In the genomic region with DNA sequence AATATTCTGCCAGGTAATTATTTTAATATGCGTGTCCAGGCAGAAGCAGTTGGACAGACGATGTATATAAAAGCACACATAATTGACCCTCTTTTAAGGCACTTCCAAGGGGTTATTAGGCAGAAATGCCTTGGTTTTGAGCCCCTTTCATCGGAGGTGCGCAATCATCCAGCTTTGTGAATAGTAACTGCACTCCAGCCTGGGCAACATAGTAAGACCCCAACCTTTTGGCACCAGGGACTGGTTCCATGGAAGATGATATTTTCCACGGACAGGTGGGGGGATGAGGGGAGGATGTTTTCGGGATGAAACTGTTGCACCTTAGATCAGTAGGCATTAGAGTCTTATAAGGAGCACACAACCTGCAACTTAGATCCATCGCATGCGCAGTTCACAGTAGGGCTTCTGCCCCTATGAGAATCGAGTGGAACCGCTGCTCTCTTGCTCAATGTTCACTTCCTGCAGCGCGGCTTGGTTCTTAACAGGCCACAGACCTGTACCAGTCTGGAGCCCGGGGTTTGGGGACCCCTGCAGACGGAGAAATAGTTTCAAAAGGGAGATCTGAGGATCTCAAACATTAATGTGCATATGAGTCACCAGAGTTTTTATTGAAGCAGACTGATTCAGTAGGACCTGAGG, we compare ENCODE assay signal across 9 cellular contexts. TPM values are rescaled to one million over a fixed set of nuclear protein-coding genes. Genes with fewer than 3 reads are reported as not detected.
DNase-seq lines count a peak whose midpoint lies in the region; ATAC-seq, FAIRE-seq and TF ChIP-seq lines count a peak whose summit lies in the region.
"Had no signal": no experiment of that assay in that cellular context is flagged by ENCODE, and none has a peak within 500 bp of the region (broad histone marks: within the 10 kb centered on the region; RNA-seq: fewer than 3 reads in every experiment).

No MANE protein-coding gene starts in this region.

- peaks cover 55% of the 10 kb centered on the region for H3K27me3 Mint-ChIP-seq in activated naive CD4-positive, alpha-beta T cell treated with anti-CD3 and anti-CD28 coated beads, Interleukin-2, amount 10 ng/mL, durations not matched to agents 7 days and 5 days
- peaks cover 33 to 52% of the 10 kb centered on the region in 2 donors for H3K27me3 Mint-ChIP-seq in natural killer cell treated with Interleukin-12 subunit alpha and Interleukin-12 subunit beta and Interleukin-15 and Interleukin-18, amount 100 ng/mL, for 72 hours

- no peak overlapping the region for H3K4me3 ChIP-seq in WERI-Rb-1 (ENCODE audit: low read depth, low read length)

- no peaks in the 10 kb centered on the region for H3K36me3 ChIP-seq in WERI-Rb-1
- H3K36me3 ChIP-seq: neutrophil had no signal

- peaks cover 18% of the 10 kb centered on the region for H3K36me3 Mint-ChIP-seq in activated naive CD4-positive, alpha-beta T cell treated with anti-CD3 and anti-CD28 coated beads, Interleukin-2, amount 10 ng/mL, durations not matched to agents 7 days and 5 days
- peaks cover 8% of the 10 kb centered on the region for H3K36me3 Mint-ChIP-seq in natural killer cell treated with Interleukin-12 subunit alpha and Interleukin-12 subunit beta and Interleukin-15 and Interleukin-18, amount 100 ng/mL, for 72 hours

- no peak for TF ChIP-seq CTCF in WERI-Rb-1 (IDR thresholded peaks at IDR 0.05; ENCODE audit: low read depth, low read length)

- peaks cover 10% of the 10 kb centered on the region for H3K9me3 Mint-ChIP-seq in activated naive CD4-positive, alpha-beta T cell treated with anti-CD3 and anti-CD28 coated beads, Interleukin-2, amount 10 ng/mL, durations not matched to agents 7 days and 5 days
- H3K9me3 Mint-ChIP-seq in natural killer cell treated with Interleukin-12 subunit alpha and Interleukin-12 subunit beta and Interleukin-15 and Interleukin-18, amount 100 ng/mL, for 72 hours = no peaks in the 10 kb centered on the region

- CTCF ChIA-PET in activated naive CD4-positive, alpha-beta T cell treated with anti-CD3 and anti-CD28 coated beads, Interleukin-2, amount 10 ng/mL, durations not matched to agents 7 days and 5 days (lab: Charles Lee) = interaction anchor here (1.0 kb wide), 2 partner anchors 29 to 54 kb away, joined by 4 to 8 read pairs; no protein-coding TSS in a partner anchor

- no peaks in the 10 kb centered on the region for H3K9me3 ChIP-seq in WERI-Rb-1 (ENCODE audit: severe bottlenecking)
- H3K9me3 ChIP-seq: neutrophil had no signal

- peak; percentile 87 for FAIRE-seq in GM19239 (lab: Jason Lieb, UNC)

- H3K27ac ChIP-seq in WERI-Rb-1 = no peak overlapping the region
- H3K27ac ChIP-seq: neutrophil had no signal

- peaks cover 7% of the 10 kb centered on the region for H3K27me3 ChIP-seq in WERI-Rb-1 (ENCODE audit: insufficient read depth, low read depth, severe bottlenecking)

- H3K4me1 Mint-ChIP-seq in activated naive CD4-positive, alpha-beta T cell treated with anti-CD3 and anti-CD28 coated beads, Interleukin-2, amount 10 ng/mL, durations not matched to agents 7 days and 5 days = peaks cover 41% of the 10 kb centered on the region
- H3K4me1 Mint-ChIP-seq in natural killer cell treated with Interleukin-12 subunit alpha and Interleukin-12 subunit beta and Interleukin-15 and Interleukin-18, amount 100 ng/mL, for 72 hours (ENCODE audit: low read depth in 2 of 2) = peaks cover 21 to 23% of the 10 kb centered on the region in 2 donors

- no peak for DNase-seq in GM19239 (ENCODE audit: insufficient read length, low spot score)
- DNase-seq in NOMO-1 treated with DMSO at 0.1 percent for 48 hours (lab: John Stamatoyannopoulos, UW; ENCODE audit: unreplicated experiment) = peak; percentile 54
- DNase-seq in activated naive CD4-positive, alpha-beta T cell treated with anti-CD3 and anti-CD28 coated beads, Interleukin-2, amount 10 ng/mL, durations not matched to agents 7 days and 5 days = peak; percentile 64
- no peak for DNase-seq in natural killer cell treated with Interleukin-12 subunit alpha and Interleukin-12 subunit beta and Interleukin-15 and Interleukin-18, amount 100 ng/mL, for 72 hours (ENCODE audit: low spot score)
- no peak for DNase-seq in WERI-Rb-1
- no peak for DNase-seq in NCI-H2227 (lab: John Stamatoyannopoulos, UW; ENCODE audit: unreplicated experiment)
- DNase-seq in ecto neural progenitor cell (ENCODE audit: low spot score) = no peak

- peak overlapping the region; percentile 83 for H3K4me3 Mint-ChIP-seq in activated naive CD4-positive, alpha-beta T cell treated with anti-CD3 and anti-CD28 coated beads, Interleukin-2, amount 10 ng/mL, durations not matched to agents 7 days and 5 days
- H3K4me3 Mint-ChIP-seq in natural killer cell treated with Interleukin-12 subunit alpha and Interleukin-12 subunit beta and Interleukin-15 and Interleukin-18, amount 100 ng/mL, for 72 hours = peak overlapping the region; percentile 85

- H3K27ac Mint-ChIP-seq in activated naive CD4-positive, alpha-beta T cell treated with anti-CD3 and anti-CD28 coated beads, Interleukin-2, amount 10 ng/mL, durations not matched to agents 7 days and 5 days = peak overlapping the region; percentile 76
- peak overlapping the region in 1 of 2 donors; percentile 70 for H3K27ac Mint-ChIP-seq in natural killer cell treated with Interleukin-12 subunit alpha and Interleukin-12 subunit beta and Interleukin-15 and Interleukin-18, amount 100 ng/mL, for 72 hours

- peak; percentile 58 to 79 for ATAC-seq in natural killer cell treated with Interleukin-12 subunit alpha and Interleukin-12 subunit beta and Interleukin-15 and Interleukin-18, amount 100 ng/mL, for 72 hours
- ATAC-seq in HG02970 (IDR thresholded peaks at IDR 0.05; ENCODE audit: low FRiP score, unreplicated experiment) = no peak

RNA-seq across cellular contexts. Expression of gene MCOLN2, which starts 1.8 kb away (rescaled TPM):
- total RNA-seq in natural killer cell treated with Interleukin-12 subunit alpha and Interleukin-12 subunit beta and Interleukin-15 and Interleukin-18, amount 100 ng/mL, for 72 hours = 100 to 1,000 TPM in 1 of 2 donors, 10 to 100 TPM in 1; 35.5 to 117 TPM

RNA-seq across cellular contexts. Expression of gene MCOLN3, which starts 49.5 kb away (rescaled TPM):
- total RNA-seq in natural killer cell treated with Interleukin-12 subunit alpha and Interleukin-12 subunit beta and Interleukin-15 and Interleukin-18, amount 100 ng/mL, for 72 hours = under 1 TPM in 1 of 2 donors, not detected in 1; 0.31 TPM

Comparison
In these comparisons a context has a peak if more than half of its experiments do, and no peak if none do; other contexts are left out.
1. DNase-seq: peak in NOMO-1 treated with DMSO at 0.1 percent for 48 hours (single experiment) and activated naive CD4-positive, alpha-beta T cell treated with anti-CD3 and anti-CD28 coated beads, Interleukin-2, amount 10 ng/mL, durations not matched to agents 7 days and 5 days (single experiment); none in GM19239 (single experiment), natural killer cell treated with Interleukin-12 subunit alpha and Interleukin-12 subunit beta and Interleukin-15 and Interleukin-18, amount 100 ng/mL, for 72 hours (single experiment), WERI-Rb-1 (single experiment), NCI-H2227 (single experiment) and ecto neural progenitor cell (single experiment).